ENCODE assay signal across 8 cellular contexts in genomic region chr4:54318904-54319303, GRCh38.
DNase-seq lines count a peak whose midpoint lies in the region; ATAC-seq, FAIRE-seq and TF ChIP-seq lines count a peak whose summit lies in the region.

No MANE protein-coding gene starts in this region.

- H3K4me1 Mint-ChIP-seq in immature natural killer cell = no peaks in the 10 kb centered on the region
- H3K4me1 Mint-ChIP-seq in effector memory CD8-positive, alpha-beta T cell (ENCODE audit: low read depth in 2 of 2) = no peaks in the 10 kb centered on the region

- FAIRE-seq in GM12891 (lab: Jason Lieb, UNC) = no peak

- ATAC-seq in upper lobe of left lung (ENCODE audit: low FRiP score in 2 of 2) = peak in 1 of 2 donors; percentile 61
- ATAC-seq in effector memory CD8-positive, alpha-beta T cell (replicated peaks) = no peak

- H3K9me3 ChIP-seq in upper lobe of left lung = no peaks in the 10 kb centered on the region

- no peaks in the 10 kb centered on the region for H3K27me3 ChIP-seq in upper lobe of left lung

- H3K4me1 ChIP-seq in upper lobe of left lung = peaks cover 0 to 6% (median 2%) of the 10 kb centered on the region in 4 donors

- peak; percentile 98 for TF ChIP-seq CTCF in AG10803 (conservative IDR thresholded peaks at IDR 0.05; ENCODE audit: low read length)
- peak; percentile 69 for TF ChIP-seq CTCF in LNCaP clone FGC (IDR thresholded peaks at IDR 0.05; ENCODE audit: control insufficient read depth, extremely low read depth, insufficient read depth)
- peak; percentile 36 to 74 (median 57) for TF ChIP-seq CTCF in upper lobe of left lung (IDR thresholded peaks at IDR 0.05)

- WGBS in upper lobe of left lung, 2 donors = 22 to 35% methylated on average over 5 of the region's 5 CpGs

- H3K36me3 ChIP-seq in upper lobe of left lung = no peaks in the 10 kb centered on the region

- H3K4me3 ChIP-seq in AG10803 (ENCODE audit: low read length) (no peak overlapping the region), LNCaP clone FGC (ENCODE audit: low read depth, low read length) (no peak overlapping the region), upper lobe of left lung (no peak overlapping the region)

- peaks cover 0 to 2% (median 0%) of the 10 kb centered on the region in 3 donors for H3K27me3 Mint-ChIP-seq in immature natural killer cell (ENCODE audit: low read depth in 3 of 3)
- H3K27me3 Mint-ChIP-seq in effector memory CD8-positive, alpha-beta T cell = peaks cover 5 to 10% of the 10 kb centered on the region in 2 donors

- no peak overlapping the region for H3K27ac Mint-ChIP-seq in immature natural killer cell
- no peak overlapping the region for H3K27ac Mint-ChIP-seq in effector memory CD8-positive, alpha-beta T cell

- H3K27ac ChIP-seq in upper lobe of left lung = no peak overlapping the region

- DNase-seq in AG10803 (ENCODE audit: low read depth) (peak; percentile 63), GM12891 (ENCODE audit: insufficient read length, low spot score) (peak; percentile 17), LNCaP clone FGC (ENCODE audit: low read depth) (no peak), immature natural killer cell (peak; percentile 1 to 8 (median 1)), upper lobe of left lung (no peak), NCI-H2029 treated with DMSO at 0.1 percent for 48 hours (lab: John Stamatoyannopoulos, UW) (no peak)
- DNase-seq in activated CD4-positive, alpha-beta T cell treated with anti-CD3 and anti-CD28 coated beads, Interleukin-2, amount 50 U/mL, for 48 hours = peak; percentile 6 to 13
- no peak for DNase-seq in effector memory CD8-positive, alpha-beta T cell

- no peaks in the 10 kb centered on the region for H3K9me3 Mint-ChIP-seq in immature natural killer cell
- peaks cover 0 to 2% of the 10 kb centered on the region in 2 donors for H3K9me3 Mint-ChIP-seq in effector memory CD8-positive, alpha-beta T cell

- TF ChIP-seq EP300 in upper lobe of left lung (IDR thresholded peaks at IDR 0.05) = no peak

- TF ChIP-seq POLR2A in GM12891 (IDR thresholded peaks at IDR 0.05; ENCODE audit: low read depth, low read length) = no peak
- no peak for TF ChIP-seq POLR2A in upper lobe of left lung (IDR thresholded peaks at IDR 0.05)

- H3K4me3 Mint-ChIP-seq in immature natural killer cell = no peak overlapping the region
- H3K4me3 Mint-ChIP-seq in effector memory CD8-positive, alpha-beta T cell = no peak overlapping the region

- no peaks in the 10 kb centered on the region for H3K36me3 Mint-ChIP-seq in immature natural killer cell
- no peaks in the 10 kb centered on the region for H3K36me3 Mint-ChIP-seq in effector memory CD8-positive, alpha-beta T cell (ENCODE audit: insufficient read depth)

TF ChIP-seq in GM12891, 5 proteins besides CTCF, POLR2A, EP300 and RAD21:
- peak; percentile 49 for TF ChIP-seq SPI1 (IDR thresholded peaks at IDR 0.05; ENCODE audit: low read depth, low read length)
- no peak for TF ChIP-seq POLR2AphosphoS5 (IDR thresholded peaks at IDR 0.05; ENCODE audit: low read depth, low read length)

Comparison
In these comparisons a context has a peak if more than half of its experiments do, and no peak if none do; other contexts are left out.
1. DNase-seq: peak in AG10803 (single experiment), GM12891 (single experiment), activated CD4-positive, alpha-beta T cell treated with anti-CD3 and anti-CD28 coated beads, Interleukin-2, amount 50 U/mL, for 48 hours (2 of 2) and immature natural killer cell (3 of 3); none in LNCaP clone FGC (single experiment), upper lobe of left lung (0 of 2), effector memory CD8-positive, alpha-beta T cell (0 of 3) and NCI-H2029 treated with DMSO at 0.1 percent for 48 hours (single experiment).
2. Peak in every context shown above with its lines, with median percentiles within 50 percentile points of each other: CTCF ChIP-seq.